In genomic region chr5:173614591-173614990, GRCh38 we compare ENCODE assay signal across 9 cellular contexts. TPM values are rescaled to one million over a fixed set of nuclear protein-coding genes. Genes with fewer than 3 reads are reported as not detected.
DNase-seq lines count a peak whose midpoint lies in the region; ATAC-seq and TF ChIP-seq lines count a peak whose summit lies in the region.
"Had no signal": no experiment of that assay in that cellular context is flagged by ENCODE, and none has a peak within 500 bp of the region (broad histone marks: within the 10 kb centered on the region; RNA-seq: fewer than 3 reads in every experiment).

No MANE protein-coding gene starts in this region.

- no peak for DNase-seq in activated T-cell treated with anti-CD3 and anti-CD28 coated beads, Interleukin-2, amount 50 U/mL, for 72 hours
- no peak for DNase-seq in activated T-cell treated with anti-CD3 and anti-CD28 coated beads, Interleukin-2, amount 50 U/mL, for 48 hours
- DNase-seq in activated CD4-positive, alpha-beta memory T cell treated with anti-CD3 and anti-CD28 coated beads for 36 hours = no peak
- DNase-seq in hepatocyte (ENCODE audit: low spot score) (no peak), cerebellar nuclear complex (lab: John Stamatoyannopoulos, UW) (no peak)
- no peak for DNase-seq in stimulated activated naive B cell treated with anti-CD40 and anti-IgM and Interleukin-4, amounts not matched to agents 10 μg/mL and 1 μg/mL and 100 μg/mL, for 72 hours
- DNase-seq in stimulated activated CD4-positive, alpha-beta T cell treated with anti-CD3 and anti-CD28 coated beads, Interleukin-2, amount 100 ng/mL, for 48 hours = no peak
- DNase-seq in stimulated activated CD8-positive, alpha-beta memory T cell treated with anti-CD3 and anti-CD28 coated beads, Interleukin-4, amount 100 ng/mL, for 48 hours = no peak
- DNase-seq: SHP77 had no signal

- no peaks in the 10 kb centered on the region for H3K9me3 ChIP-seq in hepatocyte (ENCODE audit: low read depth)

- peaks cover 69% of the 10 kb centered on the region for H3K4me1 Mint-ChIP-seq in activated T-cell treated with anti-CD3 and anti-CD28 coated beads, Interleukin-2, amount 50 U/mL, for 72 hours (ENCODE audit: low read depth)
- H3K4me1 Mint-ChIP-seq in activated CD4-positive, alpha-beta memory T cell treated with anti-CD3 and anti-CD28 coated beads for 36 hours (ENCODE audit: low read depth) = peaks cover 49% of the 10 kb centered on the region
- H3K4me1 Mint-ChIP-seq in stimulated activated naive B cell treated with anti-CD40 and anti-IgM and Interleukin-4, amounts not matched to agents 10 μg/mL and 1 μg/mL and 100 μg/mL, for 72 hours = peaks cover 14 to 38% of the 10 kb centered on the region in 2 donors

- H4K20me1 ChIP-seq in hepatocyte (ENCODE audit: insufficient read depth, poor library complexity, severe bottlenecking) = peaks cover 60% of the 10 kb centered on the region

- no peaks in the 10 kb centered on the region for H3K27me3 ChIP-seq in hepatocyte

- POLR2A ChIA-PET in activated CD4-positive, alpha-beta memory T cell treated with anti-CD3 and anti-CD28 coated beads for 36 hours (lab: Charles Lee) = no interaction called here

- H3K79me2 ChIP-seq in hepatocyte = peaks cover 62% of the 10 kb centered on the region

- no peaks in the 10 kb centered on the region for H3K9me2 ChIP-seq in hepatocyte (replicated peaks; ENCODE audit: insufficient read depth)

- no peaks in the 10 kb centered on the region for H3K27me3 Mint-ChIP-seq in activated T-cell treated with anti-CD3 and anti-CD28 coated beads, Interleukin-2, amount 50 U/mL, for 72 hours (ENCODE audit: low read depth)
- no peaks in the 10 kb centered on the region for H3K27me3 Mint-ChIP-seq in activated CD4-positive, alpha-beta memory T cell treated with anti-CD3 and anti-CD28 coated beads for 36 hours
- H3K27me3 Mint-ChIP-seq in stimulated activated naive B cell treated with anti-CD40 and anti-IgM and Interleukin-4, amounts not matched to agents 10 μg/mL and 1 μg/mL and 100 μg/mL, for 72 hours = no peaks in the 10 kb centered on the region

- peak overlapping the region; percentile 41 for H3K27ac ChIP-seq in hepatocyte

- peak overlapping the region; percentile 94 for H3K27ac Mint-ChIP-seq in activated T-cell treated with anti-CD3 and anti-CD28 coated beads, Interleukin-2, amount 50 U/mL, for 72 hours
- no peak overlapping the region for H3K27ac Mint-ChIP-seq in activated CD4-positive, alpha-beta memory T cell treated with anti-CD3 and anti-CD28 coated beads for 36 hours
- no peak overlapping the region for H3K27ac Mint-ChIP-seq in stimulated activated naive B cell treated with anti-CD40 and anti-IgM and Interleukin-4, amounts not matched to agents 10 μg/mL and 1 μg/mL and 100 μg/mL, for 72 hours

- H3K36me3 Mint-ChIP-seq in activated T-cell treated with anti-CD3 and anti-CD28 coated beads, Interleukin-2, amount 50 U/mL, for 72 hours (ENCODE audit: insufficient read depth in 2 of 2) = peaks cover 5 to 12% of the 10 kb centered on the region in 2 donors
- peaks cover 29% of the 10 kb centered on the region for H3K36me3 Mint-ChIP-seq in activated CD4-positive, alpha-beta memory T cell treated with anti-CD3 and anti-CD28 coated beads for 36 hours
- peaks cover 16 to 19% of the 10 kb centered on the region in 2 donors for H3K36me3 Mint-ChIP-seq in stimulated activated naive B cell treated with anti-CD40 and anti-IgM and Interleukin-4, amounts not matched to agents 10 μg/mL and 1 μg/mL and 100 μg/mL, for 72 hours

- H3K4me3 Mint-ChIP-seq in activated T-cell treated with anti-CD3 and anti-CD28 coated beads, Interleukin-2, amount 50 U/mL, for 72 hours = peak overlapping the region; percentile 90 to 96
- peak overlapping the region; percentile 95 for H3K4me3 Mint-ChIP-seq in activated CD4-positive, alpha-beta memory T cell treated with anti-CD3 and anti-CD28 coated beads for 36 hours
- H3K4me3 Mint-ChIP-seq in stimulated activated naive B cell treated with anti-CD40 and anti-IgM and Interleukin-4, amounts not matched to agents 10 μg/mL and 1 μg/mL and 100 μg/mL, for 72 hours = peak overlapping the region; percentile 4 to 46

- H3K4me1 ChIP-seq in hepatocyte (ENCODE audit: insufficient read depth) = peaks cover 26% of the 10 kb centered on the region

- no peak overlapping the region for H2AFZ ChIP-seq in hepatocyte

- CTCF ChIA-PET in activated CD4-positive, alpha-beta memory T cell treated with anti-CD3 and anti-CD28 coated beads for 36 hours (lab: Charles Lee) = interaction anchor here (1.5 to 8.3 kb wide), 7 partner anchors 23 to 697 kb away, joined by 3 to 115 read pairs (median 14); no protein-coding TSS in a partner anchor

- H3K36me3 ChIP-seq in hepatocyte (replicated peaks; ENCODE audit: insufficient read depth, low read depth) = no peaks in the 10 kb centered on the region

- TF ChIP-seq CTCF in hepatocyte (IDR thresholded peaks at IDR 0.05; ENCODE audit: poor library complexity) = no peak

- H3K9me3 Mint-ChIP-seq in activated T-cell treated with anti-CD3 and anti-CD28 coated beads, Interleukin-2, amount 50 U/mL, for 72 hours = no peaks in the 10 kb centered on the region
- H3K9me3 Mint-ChIP-seq in activated CD4-positive, alpha-beta memory T cell treated with anti-CD3 and anti-CD28 coated beads for 36 hours = no peaks in the 10 kb centered on the region
- no peaks in the 10 kb centered on the region for H3K9me3 Mint-ChIP-seq in stimulated activated naive B cell treated with anti-CD40 and anti-IgM and Interleukin-4, amounts not matched to agents 10 μg/mL and 1 μg/mL and 100 μg/mL, for 72 hours

- intact Hi-C loops in activated CD4-positive, alpha-beta memory T cell treated with anti-CD3 and anti-CD28 coated beads for 36 hours (cut with micrococcal nuclease) = loop anchor here (10.0 kb wide), 2 partner anchors 470 to 1430 kb away; partner anchors contain the start of genes BNIP1 and STK10

- H3K4me3 ChIP-seq in hepatocyte = peak overlapping the region; percentile 69

- WGBS in hepatocyte (ENCODE audit: low lambda C conversion rate, missing lambda C conversion rate) = 76% methylated on average over 7 of the region's 7 CpGs

- H3K4me2 ChIP-seq in hepatocyte = peak overlapping the region; percentile 93

- ATAC-seq in activated T-cell treated with anti-CD3 and anti-CD28 coated beads, Interleukin-2, amount 50 U/mL, for 72 hours (replicated peaks in 1 of 2) = no peak
- ATAC-seq in stimulated activated naive B cell treated with anti-CD40 and anti-IgM and Interleukin-4, amounts not matched to agents 10 μg/mL and 1 μg/mL and 100 μg/mL, for 72 hours (replicated peaks) = no peak

RNA-seq across cellular contexts. Expression of gene BOD1, which starts 1.9 kb away (rescaled TPM):
- total RNA-seq in activated T-cell treated with anti-CD3 and anti-CD28 coated beads, Interleukin-2, amount 50 U/mL, for 72 hours = 10 to 100 TPM; 24.1 TPM
- total RNA-seq in activated CD4-positive, alpha-beta memory T cell treated with anti-CD3 and anti-CD28 coated beads for 36 hours = 10 to 100 TPM; 23.9 to 28.6 TPM
- 76.3 and 89.5 TPM in 2 replicates for total RNA-seq in hepatocyte
- polyA plus RNA-seq in hepatocyte = 68.9 and 83.1 TPM in 2 replicates

Comparison
In these comparisons a context has a peak if more than half of its experiments do, and no peak if none do; other contexts are left out.
1. H3K4me3 Mint-ChIP-seq: peak in every context shown above with its lines; median percentile 95 in activated CD4-positive, alpha-beta memory T cell treated with anti-CD3 and anti-CD28 coated beads for 36 hours; 93 in activated T-cell treated with anti-CD3 and anti-CD28 coated beads, Interleukin-2, amount 50 U/mL, for 72 hours; 25 in stimulated activated naive B cell treated with anti-CD40 and anti-IgM and Interleukin-4, amounts not matched to agents 10 μg/mL and 1 μg/mL and 100 μg/mL, for 72 hours.